ENCODE assay signal across 8 cellular contexts in genomic region chr6:116405147-116405546, GRCh38. TPM values are rescaled to one million over a fixed set of nuclear protein-coding genes. Genes with fewer than 3 reads are reported as not detected.
DNase-seq lines count a peak whose midpoint lies in the region; ATAC-seq and TF ChIP-seq lines count a peak whose summit lies in the region.

No MANE protein-coding gene starts in this region.

- H3K27ac Mint-ChIP-seq in endothelial cell (ENCODE audit: unreplicated experiment) = no peak overlapping the region

- no peak overlapping the region for H3K4me3 ChIP-seq in muscle layer of colon (ENCODE audit: low read depth in 1 of 2, low read length in 2 of 2)

- no peaks in the 10 kb centered on the region for H3K27me3 ChIP-seq in muscle layer of colon (ENCODE audit: control insufficient read depth in 1 of 2, insufficient read depth in 2 of 2, low read length in 2 of 2)

- no peaks in the 10 kb centered on the region for H3K36me3 Mint-ChIP-seq in endothelial cell (ENCODE audit: low read depth, unreplicated experiment)

- no peaks in the 10 kb centered on the region for H3K9me3 ChIP-seq in muscle layer of colon (ENCODE audit: low read length)

- H3K27ac ChIP-seq in muscle layer of colon (ENCODE audit: low read depth, low read length) = peak overlapping the region; percentile 21

- peaks cover 18% of the 10 kb centered on the region for H3K4me1 ChIP-seq in muscle layer of colon (ENCODE audit: insufficient read depth, low read length)

- H3K9me3 Mint-ChIP-seq in endothelial cell (ENCODE audit: unreplicated experiment) = no peaks in the 10 kb centered on the region

- H3K4me1 Mint-ChIP-seq in endothelial cell (ENCODE audit: unreplicated experiment) = peaks cover 3% of the 10 kb centered on the region

- DNase-seq in SK-N-DZ (ENCODE audit: low spot score) (peak; percentile 13), NCI-H2171 (lab: John Stamatoyannopoulos, UW) (no peak), islet precursor cell (no peak), NCI-H1048 (lab: John Stamatoyannopoulos, UW) (no peak), endothelial cell (ENCODE audit: low spot score) (no peak)

- ATAC-seq in GM18520 (IDR thresholded peaks at IDR 0.05; ENCODE audit: unreplicated experiment) = peak; percentile 56
- peak; percentile 72 for ATAC-seq in HG02798 (IDR thresholded peaks at IDR 0.05; ENCODE audit: poor library complexity, unreplicated experiment)

- no peak overlapping the region for H3K9ac ChIP-seq in muscle layer of colon (ENCODE audit: low read length)

- H3K27me3 Mint-ChIP-seq in endothelial cell (ENCODE audit: unreplicated experiment) = no peaks in the 10 kb centered on the region

- H3K4me3 Mint-ChIP-seq in endothelial cell (ENCODE audit: unreplicated experiment) = no peak overlapping the region

- no peaks in the 10 kb centered on the region for H3K36me3 ChIP-seq in muscle layer of colon (ENCODE audit: insufficient read depth, low read length)

- TF ChIP-seq CTCF in endothelial cell (IDR thresholded peaks at IDR 0.05; ENCODE audit: unreplicated experiment) = no peak

RNA-seq across cellular contexts. Expression of gene DSE, which starts 34.4 kb away (rescaled TPM):
- 15.2 and 24.1 TPM in 2 replicates for polyA plus RNA-seq in SK-N-DZ (2014; cell fraction: cytosol; rRNA removed)
- 29.6 and 31.9 TPM in 2 replicates for polyA plus RNA-seq in SK-N-DZ (2014; cell fraction: nucleus; rRNA removed)
- 26.5 TPM for total RNA-seq in endothelial cell (ENCODE audit: unreplicated experiment)

RNA-seq across cellular contexts. Expression of gene CALHM6, which starts 56.0 kb away (rescaled TPM):
- 0.43 and 0.48 TPM in 2 replicates for polyA plus RNA-seq in SK-N-DZ (2014; cell fraction: cytosol; rRNA removed)
- polyA plus RNA-seq in SK-N-DZ (2014; cell fraction: nucleus; rRNA removed) = 0.72 and 2.9 TPM in 2 replicates
- total RNA-seq in endothelial cell (ENCODE audit: unreplicated experiment) = 1.3 TPM
